Comparison of ENCODE assay signal across 15 cellular contexts in genomic region chr10:5475974-5476807, GRCh38. TPM values are rescaled to one million over a fixed set of nuclear protein-coding genes. Genes with fewer than 3 reads are reported as not detected.
DNase-seq lines count a peak whose midpoint lies in the region; ATAC-seq, FAIRE-seq and TF ChIP-seq lines count a peak whose summit lies in the region.
"Not testable (repeated sequence)": the region's sequence is repeated elsewhere in the genome, so short reads cannot be mapped to it uniquely, and the experiment has no call there.
"Had no signal": no experiment of that assay in that cellular context is flagged by ENCODE, and none has a peak within 500 bp of the region (broad histone marks: within the 10 kb centered on the region; RNA-seq: fewer than 3 reads in every experiment).

No MANE protein-coding gene starts in this region.

- CTCF ChIA-PET in H1 (lab: Charles Lee; ENCODE audit: partially characterized antibody): interaction anchor here (1.2 to 1.6 kb wide), 4 partner anchors 9 to 33 kb away, joined by 3 to 9 read pairs (median 4); no protein-coding TSS in a partner anchor

- H3K18ac ChIP-seq in H1 (ENCODE audit: extremely low read depth, low read length): peak overlapping the region; percentile 93; the same call in 1 of the 2 replicates
- not testable (repeated sequence) for H3K18ac ChIP-seq in mesendoderm (ENCODE audit: low read length)

- H3K9me2 ChIP-seq in GM23338 (ENCODE audit: insufficient read depth); hepatocyte (replicated peaks; ENCODE audit: insufficient read depth): not testable (repeated sequence)

- not testable (repeated sequence) for H3K4ac ChIP-seq in H1 (replicated peaks; ENCODE audit: insufficient read length, low read depth, low read length); mesendoderm (ENCODE audit: low read depth, low read length)

- not testable (repeated sequence) for H3K36me3 ChIP-seq in GM23338 (ENCODE audit: insufficient read depth); HUES6 (ENCODE audit: control insufficient read depth, insufficient read depth, low read length); H1 (ENCODE audit: control insufficient read depth in 2 of 4, insufficient read depth in 4 of 4, low read length in 3 of 4); hepatocyte (replicated peaks; ENCODE audit: insufficient read depth, low read depth); mesendoderm (ENCODE audit: control insufficient read depth, insufficient read depth, low read length); sigmoid colon

- H3K9me3 ChIP-seq in HUES6 (ENCODE audit: control insufficient read depth, insufficient read depth, low read depth, low read length); H1 (ENCODE audit: insufficient read depth in 2 of 2, low read depth in 1 of 2, low read length in 1 of 2); hepatocyte (ENCODE audit: low read depth); sigmoid colon: not testable (repeated sequence)

- not testable (repeated sequence) for H4K20me1 ChIP-seq in GM23338 (replicated peaks; ENCODE audit: insufficient read depth); H1 (replicated peaks in 1 of 2; ENCODE audit: control insufficient read depth in 1 of 2, insufficient read depth in 2 of 2, low read length in 2 of 2); hepatocyte (ENCODE audit: insufficient read depth, poor library complexity, severe bottlenecking)

- not testable (repeated sequence) for H3K27me3 ChIP-seq in GM23338 (ENCODE audit: insufficient read depth); HUES6 (ENCODE audit: control insufficient read depth, insufficient read depth, low read length); H1 (replicated peaks in 1 of 4; ENCODE audit: control insufficient read depth in 3 of 4, extremely low read depth in 1 of 4, insufficient read depth in 3 of 4, low read length in 3 of 4); hepatocyte; mesendoderm (ENCODE audit: insufficient read depth, low read length, poor library complexity); sigmoid colon

- H3K9ac ChIP-seq in HUES6 (ENCODE audit: low read length); H1 (replicated peaks in 1 of 4; ENCODE audit: extremely low read depth in 1 of 4, low read depth in 3 of 4, low read length in 3 of 4); mesendoderm (ENCODE audit: low read length): not testable (repeated sequence)

- not testable (repeated sequence) for H2AK5ac ChIP-seq in H1 (ENCODE audit: low read depth, low read length); mesendoderm (ENCODE audit: low read length)

- not testable (repeated sequence) for H3K56ac ChIP-seq in H1 (replicated peaks; ENCODE audit: insufficient read length, low read depth, low read length); mesendoderm (ENCODE audit: low read length)

- H3K23me2 ChIP-seq in H1 (ENCODE audit: low read depth, low read length): not testable (repeated sequence)

- FAIRE-seq in H1 (lab: Jason Lieb, UNC): not testable (repeated sequence)

- POLR2A ChIA-PET in H1 (lab: Charles Lee; ENCODE audit: partially characterized antibody): interaction anchor here (0.8 to 5.3 kb wide), 10 partner anchors 9 to 72 kb away, joined by 3 to 44 read pairs (median 4); no protein-coding TSS in a partner anchor

- not testable (repeated sequence) for H3K79me2 ChIP-seq in GM23338 (replicated peaks; ENCODE audit: insufficient read depth); H1 (ENCODE audit: control insufficient read depth in 1 of 2, insufficient read depth in 2 of 2, low read length in 2 of 2); hepatocyte; mesendoderm (ENCODE audit: control insufficient read depth, insufficient read depth, low read length)

- DNase-seq in GM23338 (ENCODE audit: low spot score); H1 (ENCODE audit: low read depth in 1 of 2, low spot score in 2 of 2); hepatocyte (ENCODE audit: low spot score); neural crest cell (ENCODE audit: low read depth, low spot score): not testable (repeated sequence)
- DNase-seq in activated CD8-positive, alpha-beta memory T cell treated with anti-CD3 and anti-CD28 coated beads, Interleukin-2, amount 50 U/mL, for 48 hours: peak; percentile 12
- DNase-seq in mesendoderm: peak; percentile 60
- DNase-seq in sigmoid colon: peak; percentile 12

- H3F3A ChIP-seq in GM23338 (replicated peaks; ENCODE audit: low read depth): not testable (repeated sequence)

- not testable (repeated sequence) for H2AFZ ChIP-seq in GM23338; H1 (ENCODE audit: low read length); hepatocyte

- H3K27ac ChIP-seq in GM23338 (ENCODE audit: low read depth) (peak overlapping the region; percentile 90), HUES6 (ENCODE audit: low read depth, low read length) (0 out of 2 replicates have a peak overlapping the region, but pooled peaks have one; percentile 14), hepatocyte (peak overlapping the region; percentile 76), mesendoderm (ENCODE audit: low read depth, low read length) (peak overlapping the region; percentile 81)
- not testable (repeated sequence) for H3K27ac ChIP-seq in H1 (ENCODE audit: low read depth, low read length); sigmoid colon

- peak overlapping the region; percentile 10; the same call in 2 of the 3 replicates for H3K4me3 Mint-ChIP-seq in GM23338
- H3K4me3 Mint-ChIP-seq in neural crest cell: not testable (repeated sequence)

- H3K9me3 Mint-ChIP-seq in GM23338: peaks cover 22% of the 10 kb centered on the region
- H3K9me3 Mint-ChIP-seq in neural crest cell: not testable (repeated sequence)

- TF ChIP-seq CTCF in GM23338 (conservative IDR thresholded peaks at IDR 0.05; ENCODE audit: low read depth in 2 of 2); H1 (IDR thresholded peaks at IDR 0.05; ENCODE audit: control extremely low read depth in 1 of 3, insufficient read depth in 1 of 3, low read depth in 1 of 3, low read length in 3 of 3); hepatocyte (IDR thresholded peaks at IDR 0.05; ENCODE audit: poor library complexity); neural crest cell (conservative IDR thresholded peaks at IDR 0.05); sigmoid colon (IDR thresholded peaks at IDR 0.05): not testable (repeated sequence)

- 0 out of 2 replicates have a peak overlapping the region, but pooled peaks have one; percentile 30 for H3K4me2 ChIP-seq in GM23338
- H3K4me2 ChIP-seq in H1 (ENCODE audit: insufficient read depth in 1 of 2, low read depth in 2 of 2, low read length in 2 of 2): 0 out of 4 replicates have a peak overlapping the region, but pooled peaks of 1 of the 2 experiments have one; percentile 56
- not testable (repeated sequence) for H3K4me2 ChIP-seq in hepatocyte; mesendoderm (ENCODE audit: low read length)

- not testable (repeated sequence) for H3K27ac Mint-ChIP-seq in GM23338
- H3K27ac Mint-ChIP-seq in neural crest cell (ENCODE audit: unreplicated experiment): peak overlapping the region; percentile 48

- H3K4me3 ChIP-seq in GM23338; HUES6 (ENCODE audit: low read depth, low read length); H1 (ENCODE audit: extremely low read depth in 1 of 4, insufficient read depth in 2 of 4, low read depth in 3 of 4, low read length in 4 of 4); hepatocyte; mesendoderm (ENCODE audit: low read length); sigmoid colon: not testable (repeated sequence)

- intact Hi-C loops in sigmoid colon (cut with DNase I): not testable (repeated sequence)

- H2BK20ac ChIP-seq in H1 (ENCODE audit: low read length): peak overlapping the region; percentile 80; the same call in 1 of the 2 replicates

- not testable (repeated sequence) for H3K4me1 Mint-ChIP-seq in GM23338, neural crest cell

- not testable (repeated sequence) for TF ChIP-seq POLR2A in H1 (IDR thresholded peaks at IDR 0.05; ENCODE audit: control extremely low read depth in 1 of 2, low read depth in 2 of 2, low read length in 2 of 2); sigmoid colon (IDR thresholded peaks at IDR 0.05)

- H2BK15ac ChIP-seq in H1 (ENCODE audit: low read length); mesendoderm (replicated peaks; ENCODE audit: low read depth): not testable (repeated sequence)

- H3K4me1 ChIP-seq in GM23338 (ENCODE audit: insufficient read depth) (peaks cover 13% of the 10 kb centered on the region), HUES6 (ENCODE audit: control insufficient read depth, insufficient read depth, low read length) (peaks cover 31% of the 10 kb centered on the region), H1 (replicated peaks in 1 of 4; ENCODE audit: control insufficient read depth in 3 of 4, insufficient read depth in 4 of 4, low read length in 3 of 4) (peaks cover 3 to 14% (median 8%) of the 10 kb centered on the region in 4 experiments), hepatocyte (ENCODE audit: insufficient read depth) (peaks cover 10% of the 10 kb centered on the region)
- H3K4me1 ChIP-seq in mesendoderm (ENCODE audit: control insufficient read depth, low read depth, low read length); sigmoid colon: not testable (repeated sequence)

- peaks cover 14% of the 10 kb centered on the region for H3K27me3 Mint-ChIP-seq in GM23338 (ENCODE audit: insufficient read depth, low read depth, poor library complexity)
- not testable (repeated sequence) for H3K27me3 Mint-ChIP-seq in neural crest cell (ENCODE audit: low read depth)

- not testable (repeated sequence) for H2BK12ac ChIP-seq in H1 (ENCODE audit: low read depth, low read length)

- not testable (repeated sequence) for H4K91ac ChIP-seq in H1 (replicated peaks; ENCODE audit: insufficient read length, low read length)

- not testable (repeated sequence) for H4K8ac ChIP-seq in H1 (ENCODE audit: extremely low read depth, insufficient read depth, low read length); mesendoderm (ENCODE audit: low read depth, low read length)

- H2BK5ac ChIP-seq in H1 (ENCODE audit: low read depth, low read length) (peak overlapping the region; percentile 71; the same call in 1 of the 2 replicates), mesendoderm (ENCODE audit: low read length) (peak overlapping the region; percentile 55)

- not testable (repeated sequence) for H2BK120ac ChIP-seq in H1 (replicated peaks; ENCODE audit: low read depth, low read length); mesendoderm (ENCODE audit: low read depth, low read length)

- H3K23ac ChIP-seq in H1 (ENCODE audit: insufficient read length); mesendoderm (ENCODE audit: low read length): not testable (repeated sequence)

- peaks cover 20% of the 10 kb centered on the region for H3K36me3 Mint-ChIP-seq in GM23338 (ENCODE audit: low read depth)
- not testable (repeated sequence) for H3K36me3 Mint-ChIP-seq in neural crest cell (ENCODE audit: low read depth)

- not testable (repeated sequence) for H3K79me1 ChIP-seq in H1 (ENCODE audit: low read depth, low read length); mesendoderm (ENCODE audit: low read length)

- ATAC-seq in GM23338: not testable (repeated sequence)

- not testable (repeated sequence) for TF ChIP-seq EP300 in H1 (IDR thresholded peaks at IDR 0.05; ENCODE audit: borderline replicate concordance in 1 of 2, low read depth in 2 of 2, low read length in 2 of 2); sigmoid colon (IDR thresholded peaks at IDR 0.05)

- TF ChIP-seq RAD21 in H1 (IDR thresholded peaks at IDR 0.05 in 1 of 2, conservative IDR thresholded peaks at IDR 0.05 in 1 of 2; ENCODE audit: low read depth in 2 of 2, low read length in 2 of 2): not testable (repeated sequence)

- H4K5ac ChIP-seq in H1 (ENCODE audit: insufficient read length, low read depth, low read length); mesendoderm (ENCODE audit: low read length): not testable (repeated sequence)

- not testable (repeated sequence) for H3K14ac ChIP-seq in H1 (ENCODE audit: insufficient read length)

- WGBS in H1 (ENCODE audit: extremely low coverage in 1 of 2, insufficient coverage in 1 of 2, insufficient read length in 1 of 2, insufficient replicate concordance in 2 of 2, low coverage in 1 of 2, low lambda C conversion rate in 2 of 2, missing lambda C conversion rate in 1 of 2), 2 experiments: 77% methylated on average over 12 of the region's 12 CpGs; no CpG with 5 or more reads in 1 of the 2 experiments
- 81% methylated on average over 12 of the region's 12 CpGs for WGBS in hepatocyte (ENCODE audit: low lambda C conversion rate, missing lambda C conversion rate)
- 100% methylated on average over 3 of the region's 12 CpGs for WGBS in mesendoderm (ENCODE audit: extremely low coverage, insufficient coverage, low lambda C conversion rate)
- 95 to 96% methylated on average over 11 of the region's 12 CpGs for WGBS in sigmoid colon, 2 donors

RNA-seq across cellular contexts. Expression of gene CALML5, which starts 23.2 kb away (rescaled TPM):
- 0.27 TPM in 1 of 2 replicates, not detected in the other for total RNA-seq in GM23338 (2014; rRNA removed; shearing (Covaris generic))
- polyA plus RNA-seq in GM23338 (2016; fragmentation: Nextera tagmentation; extraction: Ambion mirVana) (0.26 and 0.40 TPM in 2 replicates), H1 (2011; rRNA removed) (0.09 TPM in 1 of 2 replicates, not detected in the other), hepatocyte (not detected in 2 replicates), sigmoid colon (not detected)
- 0.38 TPM in 1 of 2 replicates, not detected in the other for total RNA-seq in H1 (2021; fragmentation: NEBNext Ultra II Directional; extraction: Animal tissue kit (Norgen Biotek cat#: 25700))
- polyA plus RNA-seq in H1 (2011; cell fraction: cytosol; rRNA removed): not detected
- not detected for polyA plus RNA-seq in H1 (2011; cell fraction: nucleus; rRNA removed)
- not detected in 4 replicates for polyA plus RNA-seq in H1 (2012, experiment 1 of 2)
- polyA plus RNA-seq in H1 (2012, experiment 2 of 2): not detected
- not detected for polyA plus RNA-seq in H1 (2013, experiment 1 of 2)
- not detected for polyA plus RNA-seq in H1 (2013, experiment 2 of 2)
- polyA minus RNA-seq in H1 (2011; rRNA and poly(A)+ RNA removed): not detected in 2 replicates
- not detected for polyA minus RNA-seq in H1 (2011; cell fraction: cytosol; rRNA and poly(A)+ RNA removed)
- not detected for polyA minus RNA-seq in H1 (2011; cell fraction: nucleus; rRNA and poly(A)+ RNA removed)
- total RNA-seq in hepatocyte (not detected in 2 replicates), neural crest cell (not detected in 2 replicates), sigmoid colon (not detected)
- not detected for polyA plus RNA-seq in mesendoderm (2013, experiment 1 of 2)
- not detected for polyA plus RNA-seq in mesendoderm (2013, experiment 2 of 2)
- total RNA-seq: Calu3; CD4-positive, alpha-beta T cell; Daoy; G401; H7 had no signal
- polyA plus RNA-seq: A549, CD14-positive monocyte had no signal

RNA-seq across cellular contexts. Expression of gene CALML3, which starts 48.6 kb away (rescaled TPM):
- total RNA-seq in GM23338 (2014; rRNA removed; shearing (Covaris generic)): not detected in 2 replicates
- polyA plus RNA-seq in GM23338 (2016; fragmentation: Nextera tagmentation; extraction: Ambion mirVana) (not detected in 2 replicates), H1 (2011; rRNA removed) (not detected in 2 replicates), hepatocyte (not detected in 2 replicates), sigmoid colon (under 1 TPM in 1 of 3 donors, not detected in 2; 0.15 TPM)
- not detected in 2 replicates for total RNA-seq in H1 (2021; fragmentation: NEBNext Ultra II Directional; extraction: Animal tissue kit (Norgen Biotek cat#: 25700))
- not detected for polyA plus RNA-seq in H1 (2011; cell fraction: cytosol; rRNA removed)
- polyA plus RNA-seq in H1 (2011; cell fraction: nucleus; rRNA removed): not detected
- not detected in 4 replicates for polyA plus RNA-seq in H1 (2012, experiment 1 of 2)
- not detected for polyA plus RNA-seq in H1 (2012, experiment 2 of 2)
- not detected for polyA plus RNA-seq in H1 (2013, experiment 1 of 2)
- not detected for polyA plus RNA-seq in H1 (2013, experiment 2 of 2)
- not detected in 2 replicates for polyA minus RNA-seq in H1 (2011; rRNA and poly(A)+ RNA removed)
- not detected for polyA minus RNA-seq in H1 (2011; cell fraction: cytosol; rRNA and poly(A)+ RNA removed)
- not detected for polyA minus RNA-seq in H1 (2011; cell fraction: nucleus; rRNA and poly(A)+ RNA removed)
- total RNA-seq in hepatocyte (not detected in 2 replicates), neural crest cell (not detected in 2 replicates), sigmoid colon (not detected)
- polyA plus RNA-seq in mesendoderm (2013, experiment 1 of 2): not detected
- polyA plus RNA-seq in mesendoderm (2013, experiment 2 of 2): not detected
- total RNA-seq: Calu3; CD4-positive, alpha-beta T cell; Daoy; G401; H7 had no signal
- polyA plus RNA-seq: A549, CD14-positive monocyte had no signal
